25 cellular contexts compared by ENCODE assay signal in genomic region chr1:190494451-190494850, GRCh38.
"Had no signal": no experiment of that assay in that cellular context is flagged by ENCODE, and none has a peak within 500 bp of the region (broad histone marks: within the 10 kb centered on the region; RNA-seq: fewer than 3 reads in every experiment).

No MANE protein-coding gene starts in this region.

- H3K9me3 ChIP-seq: esophagus squamous epithelium, gastroesophageal sphincter, heart right ventricle, left lung, right lobe of liver, thoracic aorta, tibial nerve, upper lobe of left lung had no signal

- H3K27me3 ChIP-seq: esophagus squamous epithelium, gastroesophageal sphincter, heart right ventricle, left lung, right lobe of liver, tibial nerve, upper lobe of left lung had no signal

- H3K27me3 Mint-ChIP-seq: memory B cell; progenitor cell of endocrine pancreas; stimulated activated naive B cell treated with anti-CD40 and anti-IgM and Interleukin-4, amounts not matched to agents 10 μg/mL and 1 μg/mL and 100 μg/mL, for 72 hours; stimulated activated naive CD8-positive, alpha-beta T cell treated with anti-CD3 and anti-CD28 coated beads, Interleukin-15, Interleukin-2, amounts not matched to agents 100 ng/mL and 50 ng/mL, for 24 hours had no signal

- H3K4me3 ChIP-seq: coronary artery, esophagus squamous epithelium, gastroesophageal sphincter, heart right ventricle, left lung, right lobe of liver, thoracic aorta, tibial nerve, upper lobe of left lung had no signal

- H3K9me3 Mint-ChIP-seq: neural crest cell had no signal

- H3K36me3 ChIP-seq: esophagus squamous epithelium, gastroesophageal sphincter, heart right ventricle, left lung, right lobe of liver, thoracic aorta, tibial nerve, upper lobe of left lung had no signal

- DNase-seq: dermis blood vessel endothelial cell; effector memory CD4-positive, alpha-beta T cell; erythroblast; esophagus squamous epithelium; glutamatergic neuron; heart right ventricle; hippocampal formation; left cardiac atrium; left lung; natural killer cell; right lobe of liver; small intestine; stimulated activated CD4-positive, alpha-beta T cell treated with anti-CD3 and anti-CD28 coated beads, Interleukin-15, amount 100 ng/mL, for 24 hours; stimulated activated CD4-positive, alpha-beta T cell treated with anti-CD3 and anti-CD28 coated beads, Interleukin-2, amount 100 ng/mL, for 48 hours; stimulated activated naive B cell treated with anti-CD40 and anti-IgM and Interleukin-4, amounts not matched to agents 10 μg/mL and 1 μg/mL and 100 μg/mL, for 72 hours; upper lobe of left lung had no signal

- H3K36me3 Mint-ChIP-seq: memory B cell; stimulated activated naive B cell treated with anti-CD40 and anti-IgM and Interleukin-4, amounts not matched to agents 10 μg/mL and 1 μg/mL and 100 μg/mL, for 72 hours had no signal

- H3K4me1 Mint-ChIP-seq: memory B cell; natural killer cell; neural crest cell; stimulated activated naive B cell treated with anti-CD40 and anti-IgM and Interleukin-4, amounts not matched to agents 10 μg/mL and 1 μg/mL and 100 μg/mL, for 72 hours had no signal

- H3K4me1 ChIP-seq: esophagus squamous epithelium, gastroesophageal sphincter, heart right ventricle, left lung, parathyroid adenoma, right lobe of liver, tibial nerve, upper lobe of left lung had no signal

- H3K27ac Mint-ChIP-seq: memory B cell; natural killer cell; progenitor cell of endocrine pancreas; stimulated activated naive B cell treated with anti-CD40 and anti-IgM and Interleukin-4, amounts not matched to agents 10 μg/mL and 1 μg/mL and 100 μg/mL, for 72 hours; stimulated activated naive CD8-positive, alpha-beta T cell treated with anti-CD3 and anti-CD28 coated beads, Interleukin-15, Interleukin-2, amounts not matched to agents 100 ng/mL and 50 ng/mL, for 24 hours had no signal

- H3K9ac ChIP-seq: parathyroid adenoma had no signal

- H3K4me3 Mint-ChIP-seq: memory B cell; natural killer cell; neural crest cell; stimulated activated naive B cell treated with anti-CD40 and anti-IgM and Interleukin-4, amounts not matched to agents 10 μg/mL and 1 μg/mL and 100 μg/mL, for 72 hours; stimulated activated naive CD8-positive, alpha-beta T cell treated with anti-CD3 and anti-CD28 coated beads, Interleukin-15, Interleukin-2, amounts not matched to agents 100 ng/mL and 50 ng/mL, for 24 hours had no signal

- ATAC-seq: gastroesophageal sphincter; heart right ventricle; left cardiac atrium; left lung; natural killer cell; right lobe of liver; stimulated activated naive B cell treated with anti-CD40 and anti-IgM and Interleukin-4, amounts not matched to agents 10 μg/mL and 1 μg/mL and 100 μg/mL, for 72 hours had no signal
